Comparison of ENCODE assay signal across 11 cellular contexts in the genomic region with DNA sequence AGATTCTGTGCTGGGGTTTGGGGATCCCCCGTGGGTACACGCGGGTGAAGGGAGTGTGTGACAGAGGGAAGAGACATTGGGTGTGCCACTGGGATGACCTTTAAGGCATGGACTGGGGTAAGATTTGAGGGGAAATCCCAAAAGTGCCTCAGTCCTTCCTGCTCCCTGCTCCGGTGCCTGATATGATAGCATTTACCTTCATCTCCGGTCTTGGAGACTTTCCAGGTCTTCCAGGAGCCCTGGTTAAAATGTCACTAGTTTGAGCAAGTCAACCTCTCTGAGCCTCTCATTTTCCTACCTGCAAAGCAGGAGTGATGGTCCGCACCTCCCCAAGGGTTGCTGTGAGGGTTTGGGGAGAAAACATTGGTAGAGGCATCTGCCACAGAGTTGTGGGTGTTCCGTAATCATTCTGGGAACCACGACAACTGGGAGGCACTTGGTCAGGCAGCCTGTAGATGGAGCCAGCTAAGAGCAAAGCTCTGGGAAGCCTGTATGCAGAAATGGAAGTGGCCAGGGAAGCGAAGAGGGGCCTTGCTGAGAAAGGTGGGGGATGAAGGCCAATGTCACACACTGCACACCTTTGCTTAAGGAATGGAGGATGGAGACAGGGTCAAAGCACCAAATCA. TPM values are rescaled to one million over a fixed set of nuclear protein-coding genes. Genes with fewer than 3 reads are reported as not detected.
DNase-seq lines count a peak whose midpoint lies in the region; ATAC-seq, FAIRE-seq and TF ChIP-seq lines count a peak whose summit lies in the region.
"Had no signal": no experiment of that assay in that cellular context is flagged by ENCODE, and none has a peak within 500 bp of the region (broad histone marks: within the 10 kb centered on the region; RNA-seq: fewer than 3 reads in every experiment).

No MANE protein-coding gene starts in this region.

- H3K36me3 ChIP-seq in BJ (ENCODE audit: control insufficient read depth, insufficient read depth, low read length) (no peaks in the 10 kb centered on the region; the same call in 1 of the 2 replicates), HepG2 (replicated peaks in 1 of 2; ENCODE audit: control insufficient read depth in 1 of 2, insufficient read depth in 2 of 2, low read length in 2 of 2) (no peaks in the 10 kb centered on the region)
- H3K36me3 ChIP-seq: left lung, transverse colon had no signal

- intact Hi-C loops in HepG2 (cut with micrococcal nuclease; ENCODE audit: unreplicated experiment): no loop called here

- H3K4me3 ChIP-seq in BJ (ENCODE audit: low read depth, low read length) (no peak overlapping the region), choroid plexus epithelial cell (ENCODE audit: low read depth, low read length) (no peak overlapping the region), HepG2 (replicated peaks in 1 of 3; ENCODE audit: insufficient read depth in 1 of 3, low read depth in 2 of 3, low read length in 3 of 3) (no peak overlapping the region)
- H3K4me3 ChIP-seq: left lung, transverse colon had no signal

- DNase-seq in BJ (ENCODE audit: low read depth): no peak
- DNase-seq in choroid plexus epithelial cell (ENCODE audit: low read depth): peak; percentile 51
- DNase-seq in HepG2 (ENCODE audit: low spot score): peak; percentile 11
- no peak for DNase-seq in RCC 7860 (ENCODE audit: low spot score)
- no peak for DNase-seq in caudate nucleus (lab: John Stamatoyannopoulos, UW)
- DNase-seq in NCI-H2081 (lab: John Stamatoyannopoulos, UW): no peak
- DNase-seq: left lung, transverse colon had no signal

- in situ Hi-C loops in HepG2 (cut with HindIII; ENCODE audit: extremely low pct_ligation_motif_present, low pct_unique_long_range_greater_than_20kb): no loop called here

- H3K9ac ChIP-seq in HepG2 (ENCODE audit: insufficient read depth, low read depth, low read length): no peak overlapping the region

- no peaks in the 10 kb centered on the region for H4K20me1 ChIP-seq in HepG2 (ENCODE audit: insufficient read depth, low read length)

- H3K4me1 ChIP-seq in HepG2 (ENCODE audit: insufficient read depth, low read length): peaks cover 11% of the 10 kb centered on the region; the same call in 1 of the 2 replicates
- H3K4me1 ChIP-seq: left lung, transverse colon had no signal

- no peaks in the 10 kb centered on the region for H3K9me3 ChIP-seq in HepG2 (ENCODE audit: low read length)
- H3K9me3 ChIP-seq: left lung, transverse colon had no signal

- H3K79me2 ChIP-seq in HepG2 (ENCODE audit: insufficient read depth, low read length): no peaks in the 10 kb centered on the region

- CTCF ChIA-PET in BJ (lab: Yijun Ruan, JAX): interaction anchor here (3.2 kb wide), 1 partner anchor 13 kb away, joined by 32 read pairs; no protein-coding TSS in a partner anchor
- CTCF ChIA-PET in HepG2 (lab: Yijun Ruan, JAX; ENCODE audit: low intra/inter-chr PET ratio, low total read pairs): no interaction called here

- no peak overlapping the region; the same call in 1 of the 2 replicates for H3K4me2 ChIP-seq in HepG2 (ENCODE audit: low read depth, low read length)

- POLR2A ChIA-PET in BJ (lab: Charles Lee) (no interaction called here), HepG2 (lab: Yijun Ruan, JAX) (interaction anchor here (1.4 kb wide), 1 partner anchor 72 kb away, joined by 4 read pairs; a partner anchor contains a TSS)

- no peak for TF ChIP-seq EP300 in HepG2 (IDR thresholded peaks at IDR 0.05; ENCODE audit: low read depth in 2 of 2, low read length in 2 of 2)
- no peak for TF ChIP-seq EP300 in HepG2 (CRISPR knock-in tag; IDR thresholded peaks at IDR 0.05; ENCODE audit: borderline replicate concordance)

- FAIRE-seq in HepG2 (lab: Jason Lieb, UNC) (no peak), RCC 7860 (lab: Jason Lieb, UNC) (no peak)
- FAIRE-seq: GM18507 had no signal

- WGBS in HepG2 (ENCODE audit: low lambda C conversion rate): 35% methylated on average over 9 of the region's 9 CpGs

- no peak overlapping the region for H2AFZ ChIP-seq in HepG2 (ENCODE audit: low read length)

- TF ChIP-seq POLR2A in HepG2 (IDR thresholded peaks at IDR 0.05; ENCODE audit: insufficient read depth in 1 of 2, low read depth in 2 of 2, low read length in 2 of 2): no peak

- H3K27me3 ChIP-seq in BJ (ENCODE audit: control insufficient read depth, insufficient read depth, low read length) (no peaks in the 10 kb centered on the region; the same call in 1 of the 2 replicates), HepG2 (ENCODE audit: control insufficient read depth in 1 of 2, insufficient read depth in 2 of 2, low read length in 2 of 2) (peaks cover 0 to 5% of the 10 kb centered on the region in 2 experiments; a peak in 3 of 5 replicates)
- H3K27me3 ChIP-seq: left lung, transverse colon had no signal

- TF ChIP-seq RAD21 in HepG2 (CRISPR knock-in tag; IDR thresholded peaks at IDR 0.05): no peak

- H3K27ac ChIP-seq in HepG2 (ENCODE audit: extremely low read length, insufficient read depth, low read length) (no peak overlapping the region), caudate nucleus (ENCODE audit: low read depth, low read length) (no peak overlapping the region)
- H3K27ac ChIP-seq: left lung, transverse colon had no signal

- ATAC-seq in HepG2 (peak; percentile 86), GM21529 (IDR thresholded peaks at IDR 0.05; ENCODE audit: unreplicated experiment) (no peak)
- ATAC-seq: left lung had no signal

- BruUV-seq in HepG2 (replicated peaks; lab: Mats Ljungman, UMichigan): no TSS peak

- TF ChIP-seq CTCF in BJ (IDR thresholded peaks at IDR 0.05; ENCODE audit: insufficient read depth, low read depth, low read length) (peak; percentile 35), LNCAP (IDR thresholded peaks at IDR 0.05) (peak; percentile 39), choroid plexus epithelial cell (conservative IDR thresholded peaks at IDR 0.05; ENCODE audit: low read depth, low read length) (peak; percentile 61), HepG2 (CRISPR knock-in tag; IDR thresholded peaks at IDR 0.05) (peak; percentile 40)

TF ChIP-seq in HepG2, 621 proteins besides CTCF, POLR2A, EP300 and RAD21:
- TF ChIP-seq NFRKB (IDR thresholded peaks at IDR 0.05): no peak
- peak; percentile 15; the same call in 1 of the 2 replicates for TF ChIP-seq STAG1 (CRISPR knock-in tag; IDR thresholded peaks at IDR 0.05)
- TF ChIP-seq, protein P1, sequence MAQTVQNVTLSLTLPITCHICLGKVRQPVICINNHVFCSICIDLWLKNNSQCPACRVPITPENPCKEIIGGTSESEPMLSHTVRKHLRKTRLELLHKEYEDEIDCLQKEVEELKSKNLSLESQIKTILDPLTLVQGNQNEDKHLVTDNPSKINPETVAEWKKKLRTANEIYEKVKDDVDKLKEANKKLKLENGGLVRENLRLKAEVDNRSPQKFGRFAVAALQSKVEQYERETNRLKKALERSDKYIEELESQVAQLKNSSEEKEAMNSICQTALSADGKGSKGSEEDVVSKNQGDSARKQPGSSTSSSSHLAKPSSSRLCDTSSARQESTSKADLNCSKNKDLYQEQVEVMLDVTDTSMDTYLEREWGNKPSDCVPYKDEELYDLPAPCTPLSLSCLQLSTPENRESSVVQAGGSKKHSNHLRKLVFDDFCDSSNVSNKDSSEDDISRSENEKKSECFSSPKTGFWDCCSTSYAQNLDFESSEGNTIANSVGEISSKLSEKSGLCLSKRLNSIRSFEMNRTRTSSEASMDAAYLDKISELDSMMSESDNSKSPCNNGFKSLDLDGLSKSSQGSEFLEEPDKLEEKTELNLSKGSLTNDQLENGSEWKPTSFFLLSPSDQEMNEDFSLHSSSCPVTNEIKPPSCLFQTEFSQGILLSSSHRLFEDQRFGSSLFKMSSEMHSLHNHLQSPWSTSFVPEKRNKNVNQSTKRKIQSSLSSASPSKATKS (CRISPR knock-in tag; IDR thresholded peaks at IDR 0.05): no peak
- TF ChIP-seq XRCC5 (optimal IDR thresholded peaks at IDR 0.05; ENCODE audit: low read length): peak; percentile 29
TF ChIP-seq in HepG2: peak in this region for 2.

RNA-seq across cellular contexts. Expression of a gene that starts 33.9 kb away (rescaled TPM):
- 33.9 and 35.2 TPM in 2 replicates for polyA plus RNA-seq in BJ (2011; rRNA removed)
- 32.5 and 41.7 TPM in 2 replicates for polyA minus RNA-seq in BJ (2011; rRNA and poly(A)+ RNA removed)
- total RNA-seq in HepG2 (2016; rRNA removed; fragmentation: Illumina TruSeq; extraction: Trizol): 38.1 and 51.2 TPM in 2 replicates
- 25.1 and 27.8 TPM in 2 replicates for total RNA-seq in HepG2 (2016; cell fraction: cytosol; rRNA removed; fragmentation: Illumina TruSeq; extraction: Trizol; ENCODE audit: low read depth)
- 36.6 and 47.8 TPM in 2 replicates for total RNA-seq in HepG2 (2016; cell fraction: insoluble cytoplasmic fraction; rRNA removed; fragmentation: Illumina TruSeq; extraction: Trizol)
- 11.1 and 11.6 TPM in 2 replicates for total RNA-seq in HepG2 (2016; cell fraction: membrane; rRNA removed; fragmentation: Illumina TruSeq; extraction: Trizol)
- 35.8 and 39.8 TPM in 2 replicates for total RNA-seq in HepG2 (2016; cell fraction: nucleus; rRNA removed; fragmentation: Illumina TruSeq; extraction: Trizol)
- polyA plus RNA-seq in HepG2 (2011; rRNA removed): 8.4 and 11.3 TPM in 2 replicates
- 3.8 and 5.7 TPM in 2 replicates for polyA plus RNA-seq in HepG2 (2011; cell fraction: cytosol; rRNA removed)
- 18.6 and 25.3 TPM in 2 replicates for polyA plus RNA-seq in HepG2 (2011; cell fraction: nucleus; rRNA removed)
- polyA plus RNA-seq in HepG2 (2012): 6.7 and 12.1 TPM in 2 replicates
- polyA plus RNA-seq in HepG2 (2016; cell fraction: cytosol; fragmentation: Illumina TruSeq; extraction: Trizol; ENCODE audit: low read depth): 1.1 and 1.3 TPM in 2 replicates
- 41.4 and 46.9 TPM in 2 replicates for polyA plus RNA-seq in HepG2 (2016; cell fraction: insoluble cytoplasmic fraction; fragmentation: Illumina TruSeq; extraction: Trizol; ENCODE audit: low read depth)
- polyA plus RNA-seq in HepG2 (2016; cell fraction: membrane; fragmentation: Illumina TruSeq; extraction: Trizol; ENCODE audit: low read depth): 2.8 and 3.7 TPM in 2 replicates
- polyA plus RNA-seq in HepG2 (2016; cell fraction: nucleus; fragmentation: Illumina TruSeq; extraction: Trizol; ENCODE audit: insufficient read depth, low read depth): 51.9 and 52.6 TPM in 2 replicates
- 9.4 and 66.2 TPM in 2 replicates for polyA minus RNA-seq in HepG2 (2011; rRNA and poly(A)+ RNA removed; ENCODE audit: low replicate concordance)
- polyA minus RNA-seq in HepG2 (2011; cell fraction: cytosol; rRNA and poly(A)+ RNA removed): 5.4 and 6.8 TPM in 2 replicates
- 19.5 and 25.9 TPM in 2 replicates for polyA minus RNA-seq in HepG2 (2011; cell fraction: nucleus; rRNA and poly(A)+ RNA removed)

Comparison
In these comparisons a context has a peak if more than half of its experiments do, and no peak if none do; other contexts are left out.
1. DNase-seq: peak in choroid plexus epithelial cell (single experiment) and HepG2 (single experiment); none in BJ (single experiment), RCC 7860 (single experiment), caudate nucleus (0 of 61) and NCI-H2081 (0 of 2).
2. Peak in every context shown above with its lines, with median percentiles within 50 percentile points of each other: CTCF ChIP-seq.